11 cellular contexts compared by ENCODE assay signal in genomic region chr9:7756088-7756487, GRCh38. TPM values are rescaled to one million over a fixed set of nuclear protein-coding genes. Genes with fewer than 3 reads are reported as not detected.
DNase-seq lines count a peak whose midpoint lies in the region; ATAC-seq and TF ChIP-seq lines count a peak whose summit lies in the region.
"Had no signal": no experiment of that assay in that cellular context is flagged by ENCODE, and none has a peak within 500 bp of the region (broad histone marks: within the 10 kb centered on the region; RNA-seq: fewer than 3 reads in every experiment).

No MANE protein-coding gene starts in this region.

- peaks cover 1% of the 10 kb centered on the region for H3K27me3 Mint-ChIP-seq in activated CD4-positive, alpha-beta T cell treated with anti-CD3 and anti-CD28 coated beads, Interleukin-2, amount 10 ng/mL, durations not matched to agents 24 days and 14 days

- H3K36me3 Mint-ChIP-seq in activated CD4-positive, alpha-beta T cell treated with anti-CD3 and anti-CD28 coated beads, Interleukin-2, amount 10 ng/mL, durations not matched to agents 24 days and 14 days (ENCODE audit: low read depth), result peaks cover 12% of the 10 kb centered on the region

- peak; percentile 35 for DNase-seq in A172 (ENCODE audit: low spot score)
- DNase-seq in activated CD4-positive, alpha-beta T cell treated with anti-CD3 and anti-CD28 coated beads, Interleukin-2, amount 10 ng/mL, durations not matched to agents 24 days and 14 days, result peak; percentile 80
- DNase-seq in left ventricle myocardium superior, result no peak
- no peak for DNase-seq in lower lobe of right lung
- DNase-seq in HUDEP-2 (lab: John Stamatoyannopoulos, UW; ENCODE audit: unreplicated experiment in 76 of 76), result no peak
- DNase-seq in SHP77 (lab: John Stamatoyannopoulos, UW), result no peak
- DNase-seq: kidney glomerular epithelial cell had no signal

- peak; percentile 100 for ATAC-seq in GM19035 (IDR thresholded peaks at IDR 0.05; ENCODE audit: unreplicated experiment)
- peak; percentile 99 for ATAC-seq in HG02970 (IDR thresholded peaks at IDR 0.05; ENCODE audit: low FRiP score, unreplicated experiment)
- no peak for ATAC-seq in left ventricle myocardium superior
- ATAC-seq in lower lobe of right lung, result no peak

- H3K4me3 ChIP-seq in lower lobe of right lung, result no peak overlapping the region
- H3K4me3 ChIP-seq: SK-N-MC had no signal

- peaks cover 22% of the 10 kb centered on the region for H3K4me1 Mint-ChIP-seq in activated CD4-positive, alpha-beta T cell treated with anti-CD3 and anti-CD28 coated beads, Interleukin-2, amount 10 ng/mL, durations not matched to agents 24 days and 14 days

- intact Hi-C loops in activated CD4-positive, alpha-beta T cell treated with anti-CD3 and anti-CD28 coated beads, Interleukin-2, amount 10 ng/mL, durations not matched to agents 24 days and 14 days (cut with micrococcal nuclease), result loop anchor here (1.0 kb wide), 2 partner anchors 43 to 220 kb away; partner anchors contain the start of gene DMAC1
- intact Hi-C loops in left ventricle myocardium superior (cut with micrococcal nuclease), result no loop called here
- intact Hi-C loops in lower lobe of right lung (cut with DNase I), result no loop called here

- H3K4me1 ChIP-seq in lower lobe of right lung, result no peaks in the 10 kb centered on the region

- H3K36me3 ChIP-seq in lower lobe of right lung, result no peaks in the 10 kb centered on the region

- peak overlapping the region; percentile 39 for H3K4me3 Mint-ChIP-seq in activated CD4-positive, alpha-beta T cell treated with anti-CD3 and anti-CD28 coated beads, Interleukin-2, amount 10 ng/mL, durations not matched to agents 24 days and 14 days

- H3K27ac Mint-ChIP-seq in activated CD4-positive, alpha-beta T cell treated with anti-CD3 and anti-CD28 coated beads, Interleukin-2, amount 10 ng/mL, durations not matched to agents 24 days and 14 days, result peak overlapping the region; percentile 84

- TF ChIP-seq CTCF in lower lobe of right lung (IDR thresholded peaks at IDR 0.05), result no peak

- H3K27ac ChIP-seq in lower lobe of right lung, result no peak overlapping the region
- H3K27ac ChIP-seq: C4-2B, SK-N-MC had no signal

- no peaks in the 10 kb centered on the region for H3K27me3 ChIP-seq in lower lobe of right lung (ENCODE audit: low read depth)

- peaks cover 34% of the 10 kb centered on the region for H3K9me3 Mint-ChIP-seq in activated CD4-positive, alpha-beta T cell treated with anti-CD3 and anti-CD28 coated beads, Interleukin-2, amount 10 ng/mL, durations not matched to agents 24 days and 14 days

- no peaks in the 10 kb centered on the region for H3K9me3 ChIP-seq in lower lobe of right lung

RNA-seq across cellular contexts. Expression of gene DMAC1, which starts 43.5 kb away (rescaled TPM):
- total RNA-seq in A172 (2014; rRNA removed; shearing (Covaris generic)), result 7.8 and 11.7 TPM in 2 replicates
- 44.2 and 51.6 TPM in 2 replicates for total RNA-seq in activated CD4-positive, alpha-beta T cell treated with anti-CD3 and anti-CD28 coated beads, Interleukin-2, amount 10 ng/mL, durations not matched to agents 24 days and 14 days
- total RNA-seq in left ventricle myocardium superior (133 TPM), lower lobe of right lung (40.8 TPM)

Comparison
In these comparisons a context has a peak if more than half of its experiments do, and no peak if none do; other contexts are left out.
1. DNase-seq: peak in A172 (single experiment) and activated CD4-positive, alpha-beta T cell treated with anti-CD3 and anti-CD28 coated beads, Interleukin-2, amount 10 ng/mL, durations not matched to agents 24 days and 14 days (single experiment); none in left ventricle myocardium superior (single experiment), lower lobe of right lung (single experiment), HUDEP-2 (0 of 76) and SHP77 (0 of 2).
2. ATAC-seq: peak in GM19035 (single experiment) and HG02970 (single experiment); none in left ventricle myocardium superior (single experiment) and lower lobe of right lung (0 of 2).